In the genomic region with DNA sequence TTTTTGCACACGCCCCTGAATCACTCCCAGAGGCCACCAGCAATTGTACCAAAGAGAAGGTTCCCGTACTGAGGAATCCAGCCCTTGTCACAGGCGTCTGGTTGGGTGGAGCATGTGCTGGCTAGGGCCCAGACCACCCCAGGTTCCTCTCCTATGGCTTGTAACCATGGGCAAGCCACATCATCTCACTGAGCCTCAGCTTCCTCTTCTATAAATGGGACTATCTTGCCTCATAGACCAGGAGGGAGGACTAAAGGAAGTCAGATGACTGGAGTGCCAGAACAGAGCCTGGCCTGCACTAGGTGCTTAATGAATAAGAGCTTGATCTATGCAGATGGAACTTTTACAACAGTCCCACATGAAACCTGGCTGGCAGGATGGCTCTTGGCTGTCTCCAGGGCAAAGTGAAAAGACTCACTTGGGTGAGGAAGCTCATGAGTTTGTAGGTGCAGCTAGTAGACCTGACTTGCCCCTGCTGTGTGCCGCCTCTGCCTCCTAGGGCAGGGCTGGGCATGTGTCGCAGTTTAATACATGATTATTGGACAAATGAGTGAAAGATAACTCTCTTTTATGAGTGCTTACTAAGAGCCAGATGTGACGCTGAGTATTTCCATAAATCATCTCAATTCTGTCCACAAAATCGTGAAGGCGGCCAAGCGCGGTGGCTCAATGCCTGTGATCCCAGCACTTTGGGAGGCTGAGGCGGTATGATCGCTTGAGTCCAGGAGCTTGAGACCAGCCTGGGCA, we compare ENCODE assay signal across 10 cellular contexts. TPM values are rescaled to one million over a fixed set of nuclear protein-coding genes. Genes with fewer than 3 reads are reported as not detected.
DNase-seq lines count a peak whose midpoint lies in the region; ATAC-seq and TF ChIP-seq lines count a peak whose summit lies in the region.
"Had no signal": no experiment of that assay in that cellular context is flagged by ENCODE, and none has a peak within 500 bp of the region (broad histone marks: within the 10 kb centered on the region; RNA-seq: fewer than 3 reads in every experiment).

No MANE protein-coding gene starts in this region.

- TF ChIP-seq POLR2A in heart left ventricle (IDR thresholded peaks at IDR 0.05): no peak

- TF ChIP-seq CTCF in heart left ventricle (IDR thresholded peaks at IDR 0.05): no peak

- peaks cover 0 to 63% (median 23%) of the 10 kb centered on the region in 12 donors for H3K4me1 ChIP-seq in heart left ventricle

- H3K27me3 ChIP-seq in heart left ventricle: no peaks in the 10 kb centered on the region
- H3K27me3 ChIP-seq: body of pancreas had no signal

- no peaks in the 10 kb centered on the region for H3K9me3 ChIP-seq in heart left ventricle
- H3K9me3 ChIP-seq: body of pancreas had no signal

- intact Hi-C loops in heart left ventricle (cut with DNase I): loop anchor here in 2 of 10 donors (10.0 kb wide), 2 partner anchors 69 to 269 kb away; no protein-coding TSS in a partner anchor

- ATAC-seq in heart left ventricle: peak; percentile 43 to 88 (median 74)
- no peak for ATAC-seq in HG03280 (IDR thresholded peaks at IDR 0.05; ENCODE audit: unreplicated experiment)
- ATAC-seq: body of pancreas had no signal

- 84 to 88% (median 86%) methylated on average over 12 of the region's 12 CpGs for WGBS in heart left ventricle, 4 donors

- DNase-seq in GM04503 (ENCODE audit: low read depth): peak; percentile 18
- DNase-seq in SKM-1 (lab: John Stamatoyannopoulos, UW; ENCODE audit: unreplicated experiment): peak; percentile 95
- peak in 4 of 5 donors; percentile 49 to 75 (median 61) for DNase-seq in heart left ventricle
- peak; percentile 58 for DNase-seq in putamen (ENCODE audit: low spot score)
- no peak for DNase-seq in NCI-H510A (lab: John Stamatoyannopoulos, UW)
- no peak for DNase-seq in GM19240 (ENCODE audit: insufficient read length, low spot score)
- DNase-seq in germinal center (ENCODE audit: low spot score): no peak
- DNase-seq: kidney glomerular epithelial cell had no signal

- peak overlapping the region in 6 of 12 donors; percentile 3 to 82 (median 32) for H3K27ac ChIP-seq in heart left ventricle

- H3K36me3 ChIP-seq in heart left ventricle: peaks cover 0 to 76% (median 57%) of the 10 kb centered on the region in 9 donors

- no peak overlapping the region for H3K4me3 ChIP-seq in heart left ventricle
- H3K4me3 ChIP-seq: body of pancreas had no signal

RNA-seq across cellular contexts. Expression of gene CTSH, which starts 29.3 kb away (rescaled TPM):
- total RNA-seq in heart left ventricle: 100 to 1,000 TPM in 4 of 9 donors, 10 to 100 TPM in 5; 27.8 to 165 (median 93.5) TPM
- 10 to 100 TPM; 66.7 to 82.4 TPM for polyA plus RNA-seq in heart left ventricle

RNA-seq across cellular contexts. Expression of gene MORF4L1, which starts 42.8 kb away (rescaled TPM):
- total RNA-seq in heart left ventricle: 100 to 1,000 TPM; 260 to 384 (median 328) TPM
- 100 to 1,000 TPM; 162 to 549 TPM for polyA plus RNA-seq in heart left ventricle

Comparison
In these comparisons a context has a peak if more than half of its experiments do, and no peak if none do; other contexts are left out.
1. DNase-seq: peak in GM04503 (single experiment), SKM-1 (single experiment), heart left ventricle (4 of 5) and putamen (single experiment); none in NCI-H510A (single experiment), GM19240 (single experiment) and germinal center (single experiment).